15 cellular contexts compared by ENCODE assay signal in genomic region chr15:48411971-48412591, GRCh38.
DNase-seq lines count a peak whose midpoint lies in the region; ATAC-seq and TF ChIP-seq lines count a peak whose summit lies in the region.
"Had no signal": no experiment of that assay in that cellular context is flagged by ENCODE, and none has a peak within 500 bp of the region (broad histone marks: within the 10 kb centered on the region; RNA-seq: fewer than 3 reads in every experiment).

No MANE protein-coding gene starts in this region.

- no peak for TF ChIP-seq POLR2A in esophagus muscularis mucosa (IDR thresholded peaks at IDR 0.05; ENCODE audit: low read depth)

- no peak for DNase-seq in Karpas-422
- no peak for DNase-seq in esophagus muscularis mucosa (ENCODE audit: extremely low spot score)
- peak; percentile 25 for DNase-seq in middle frontal gyrus (ENCODE audit: extremely low spot score, low spot score)
- DNase-seq in upper lobe of right lung: no peak
- DNase-seq in putamen (ENCODE audit: low spot score): no peak
- DNase-seq in GM10248 (ENCODE audit: extremely low spot score): no peak
- DNase-seq in NK-92 (lab: John Stamatoyannopoulos, UW; ENCODE audit: unreplicated experiment): no peak
- DNase-seq: activated CD4-positive, alpha-beta T cell treated with anti-CD3 and anti-CD28 coated beads, Interleukin-2, amount 50 U/mL, for 48 hours; activated effector memory CD4-positive, alpha-beta T cell treated with anti-CD3 and anti-CD28 coated beads, Interleukin-2, amount 50 U/mL, for 16 hours; Caco-2; NCI-H146; NCI-H524 treated with DMSO at 0.1 percent for 48 hours; retina had no signal

- H3K9me3 ChIP-seq in Karpas-422 (ENCODE audit: low read length): no peaks in the 10 kb centered on the region
- H3K9me3 ChIP-seq in esophagus muscularis mucosa: no peaks in the 10 kb centered on the region
- no peaks in the 10 kb centered on the region for H3K9me3 ChIP-seq in upper lobe of right lung
- H3K9me3 ChIP-seq: Caco-2 had no signal

- no peak overlapping the region for H3K4me3 ChIP-seq in Karpas-422 (ENCODE audit: low read length)
- no peak overlapping the region for H3K4me3 ChIP-seq in esophagus muscularis mucosa
- H3K4me3 ChIP-seq in upper lobe of right lung: no peak overlapping the region
- H3K4me3 ChIP-seq: cardiac muscle cell had no signal

- peak; percentile 35 for ATAC-seq in upper lobe of right lung
- no peak for ATAC-seq in GM21619 (IDR thresholded peaks at IDR 0.05; ENCODE audit: unreplicated experiment)

- no peaks in the 10 kb centered on the region for H3K9me2 ChIP-seq in Karpas-422 (replicated peaks; ENCODE audit: insufficient read depth, low read length)

- peak overlapping the region; percentile 7 for H3K4me2 ChIP-seq in Karpas-422 (ENCODE audit: low read depth, low read length, poor library complexity, severe bottlenecking)

- H3K27me3 ChIP-seq in Karpas-422 (ENCODE audit: low read length): no peaks in the 10 kb centered on the region
- H3K27me3 ChIP-seq in esophagus muscularis mucosa: no peaks in the 10 kb centered on the region
- no peaks in the 10 kb centered on the region for H3K27me3 ChIP-seq in upper lobe of right lung
- H3K27me3 ChIP-seq: cardiac muscle cell had no signal

- WGBS in esophagus muscularis mucosa: 50% methylated on average over 6 of the region's 6 CpGs

- no peak for TF ChIP-seq CTCF in esophagus muscularis mucosa (IDR thresholded peaks at IDR 0.05)
- no peak for TF ChIP-seq CTCF in upper lobe of right lung (IDR thresholded peaks at IDR 0.05)
- no peak for TF ChIP-seq CTCF in GM10248 (IDR thresholded peaks at IDR 0.05; ENCODE audit: control extremely low read depth, extremely low read depth, low read depth, missing control alignments)

- H4K20me1 ChIP-seq in Karpas-422 (ENCODE audit: insufficient read depth, low read depth, low read length): no peaks in the 10 kb centered on the region

- no peaks in the 10 kb centered on the region for H3K36me3 ChIP-seq in Karpas-422 (ENCODE audit: insufficient read depth, low read length)
- H3K36me3 ChIP-seq in esophagus muscularis mucosa: peaks cover 30 to 73% (median 50%) of the 10 kb centered on the region in 4 donors
- H3K36me3 ChIP-seq in upper lobe of right lung: no peaks in the 10 kb centered on the region
- H3K36me3 ChIP-seq: cardiac muscle cell had no signal

- POLR2A ChIA-PET in GM10248 (lab: Yijun Ruan, JAX): no interaction called here

- no peaks in the 10 kb centered on the region for H3K79me2 ChIP-seq in Karpas-422 (ENCODE audit: low read length)

- CTCF ChIA-PET in GM10248 (lab: Yijun Ruan, JAX): interaction anchor here (1.7 kb wide), 1 partner anchor 7 kb away, joined by 6 read pairs; no protein-coding TSS in a partner anchor

- no peak overlapping the region for H3K9ac ChIP-seq in Karpas-422 (ENCODE audit: low read length)

- H3K27ac ChIP-seq in Karpas-422 (ENCODE audit: low read length): no peak overlapping the region
- H3K27ac ChIP-seq in esophagus muscularis mucosa (replicated peaks in 1 of 4): peak overlapping the region; percentile 36 to 69 (median 50)
- no peak overlapping the region for H3K27ac ChIP-seq in upper lobe of right lung
- H3K27ac ChIP-seq: cardiac muscle cell had no signal

- no peak overlapping the region for H2AFZ ChIP-seq in Karpas-422 (ENCODE audit: low read length)

- H3K4me1 ChIP-seq in Karpas-422 (ENCODE audit: low read length): no peaks in the 10 kb centered on the region
- H3K4me1 ChIP-seq in esophagus muscularis mucosa: peaks cover 0 to 31% (median 20%) of the 10 kb centered on the region in 4 donors
- H3K4me1 ChIP-seq in upper lobe of right lung: peaks cover 4% of the 10 kb centered on the region
- H3K4me1 ChIP-seq: Caco-2 had no signal

- TF ChIP-seq EP300 in esophagus muscularis mucosa (IDR thresholded peaks at IDR 0.05): no peak

- intact Hi-C loops in esophagus muscularis mucosa (cut with DNase I) (no loop called here), upper lobe of right lung (cut with DNase I) (no loop called here)

Comparison
In these comparisons a context has a peak if more than half of its experiments do, and no peak if none do; other contexts are left out.
1. H3K27ac ChIP-seq: peak in esophagus muscularis mucosa (4 of 4); none in Karpas-422 (single experiment) and upper lobe of right lung (single experiment).